ENCODE assay signal across 11 cellular contexts in the genomic region with DNA sequence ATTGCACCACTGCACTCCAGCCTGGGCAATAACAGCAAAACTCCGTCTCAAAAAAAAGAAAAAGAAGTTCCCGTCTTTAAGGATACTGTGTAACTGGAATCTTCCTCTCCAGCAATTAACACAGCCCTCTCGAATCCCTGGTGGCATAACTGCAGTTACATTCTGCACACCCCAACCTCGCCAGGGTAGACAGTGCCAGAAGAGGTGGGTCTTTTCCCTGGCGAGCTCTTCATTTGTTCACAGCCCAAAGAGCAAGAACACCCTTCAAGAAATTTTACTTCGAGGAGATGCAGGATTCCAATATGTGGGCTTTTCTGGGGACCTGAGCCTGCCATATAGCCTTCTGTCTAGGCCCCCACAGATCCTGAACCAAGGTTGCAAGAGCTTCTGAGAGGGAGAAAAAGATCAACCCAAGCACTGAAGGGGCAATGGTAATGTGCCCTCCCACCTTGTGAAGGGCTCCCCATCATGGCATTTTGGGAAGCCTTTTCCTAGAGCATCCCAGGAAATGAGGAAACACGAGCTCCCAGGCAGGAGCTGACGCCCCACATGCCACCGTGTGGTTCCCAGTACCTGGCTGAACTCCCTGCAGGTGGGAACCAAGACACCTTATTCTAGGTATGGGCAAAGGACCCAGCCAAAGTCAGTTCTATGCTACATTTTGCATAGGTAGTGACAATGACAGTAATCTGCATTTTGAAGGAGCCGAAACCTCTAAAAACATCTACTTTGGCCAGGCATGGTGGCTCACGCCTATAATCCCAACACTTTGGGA. TPM values are rescaled to one million over a fixed set of nuclear protein-coding genes. Genes with fewer than 3 reads are reported as not detected.
DNase-seq lines count a peak whose midpoint lies in the region; ATAC-seq and TF ChIP-seq lines count a peak whose summit lies in the region.
"Had no signal": no experiment of that assay in that cellular context is flagged by ENCODE, and none has a peak within 500 bp of the region (broad histone marks: within the 10 kb centered on the region; RNA-seq: fewer than 3 reads in every experiment).

No MANE protein-coding gene starts in this region.

- CTCF ChIA-PET in naive thymus-derived CD4-positive, alpha-beta T cell (lab: Charles Lee): interaction anchor here (0.7 to 4.1 kb wide), 5 partner anchors 10 to 47 kb away, joined by 3 to 24 read pairs (median 3); a partner anchor contains a TSS

- intact Hi-C loops in left ventricle myocardium inferior (cut with micrococcal nuclease): no loop called here
- intact Hi-C loops in right cardiac atrium (cut with DNase I): no loop called here
- intact Hi-C loops in naive thymus-derived CD4-positive, alpha-beta T cell (cut with micrococcal nuclease): loop anchor here in 1 of 2 donors (1.0 to 2.0 kb wide), 2 partner anchors 67 to 350 kb away; no protein-coding TSS in a partner anchor
- intact Hi-C loops in vagina (cut with DNase I): loop anchor here (10.0 kb wide), 1 partner anchor 82 kb away; a partner anchor contains a TSS

- H3K27ac ChIP-seq in left ventricle myocardium inferior (replicated peaks) (peak overlapping the region; percentile 99), right cardiac atrium (ENCODE audit: low read length) (no peak overlapping the region), vagina (peak overlapping the region; percentile 50)
- no peak overlapping the region for H3K27ac ChIP-seq in naive thymus-derived CD4-positive, alpha-beta T cell (ENCODE audit: low read depth, low read length)

- 71% methylated on average over 11 of the region's 11 CpGs for WGBS in right cardiac atrium

- peaks cover 7% of the 10 kb centered on the region for H3K36me3 Mint-ChIP-seq in activated naive CD8-positive, alpha-beta T cell treated with anti-CD3 and anti-CD28 coated beads for 36 hours
- peaks cover 0 to 16% (median 0%) of the 10 kb centered on the region in 5 donors for H3K36me3 Mint-ChIP-seq in naive thymus-derived CD4-positive, alpha-beta T cell

- H3K27me3 ChIP-seq in left ventricle myocardium inferior (ENCODE audit: low read depth) (no peaks in the 10 kb centered on the region), right cardiac atrium (ENCODE audit: control insufficient read depth, insufficient read depth) (no peaks in the 10 kb centered on the region), vagina (no peaks in the 10 kb centered on the region)
- no peaks in the 10 kb centered on the region for H3K27me3 ChIP-seq in naive thymus-derived CD4-positive, alpha-beta T cell (ENCODE audit: control insufficient read depth in 2 of 2, insufficient read depth in 2 of 2, low read length in 2 of 2)

- H3K4me3 ChIP-seq in left ventricle myocardium inferior: no peak overlapping the region
- no peak overlapping the region for H3K4me3 ChIP-seq in right cardiac atrium (ENCODE audit: low read length)
- peak overlapping the region; percentile 38 for H3K4me3 ChIP-seq in naive thymus-derived CD4-positive, alpha-beta T cell (ENCODE audit: low read length)
- no peak overlapping the region for H3K4me3 ChIP-seq in vagina

- no peaks in the 10 kb centered on the region for H3K9me3 Mint-ChIP-seq in activated naive CD8-positive, alpha-beta T cell treated with anti-CD3 and anti-CD28 coated beads for 36 hours
- no peaks in the 10 kb centered on the region for H3K9me3 Mint-ChIP-seq in naive thymus-derived CD4-positive, alpha-beta T cell

- no peak for ATAC-seq in right cardiac atrium
- no peak for ATAC-seq in naive thymus-derived CD4-positive, alpha-beta T cell

- POLR2A ChIA-PET in naive thymus-derived CD4-positive, alpha-beta T cell (lab: Charles Lee): interaction anchor here (1.0 to 12.9 kb wide), 5 partner anchors 9 to 66 kb away, joined by 3 to 164 read pairs (median 4); a partner anchor contains a TSS

- TF ChIP-seq CTCF in left ventricle myocardium inferior (IDR thresholded peaks at IDR 0.05; ENCODE audit: borderline replicate concordance) (no peak), vagina (IDR thresholded peaks at IDR 0.05) (no peak)

- H3K4me1 Mint-ChIP-seq in activated naive CD8-positive, alpha-beta T cell treated with anti-CD3 and anti-CD28 coated beads for 36 hours: peaks cover 65% of the 10 kb centered on the region
- peaks cover 64 to 92% (median 78%) of the 10 kb centered on the region in 7 donors for H3K4me1 Mint-ChIP-seq in naive thymus-derived CD4-positive, alpha-beta T cell

- H3K4me3 Mint-ChIP-seq in activated naive CD8-positive, alpha-beta T cell treated with anti-CD3 and anti-CD28 coated beads for 36 hours: no peak overlapping the region
- peak overlapping the region; percentile 77 to 89 (median 83) for H3K4me3 Mint-ChIP-seq in naive thymus-derived CD4-positive, alpha-beta T cell

- DNase-seq in left ventricle myocardium inferior (no peak), right cardiac atrium (no peak), vagina (ENCODE audit: extremely low spot score in 2 of 2) (no peak), NCI-H2196 treated with DMSO at 0.1 percent for 48 hours (lab: John Stamatoyannopoulos, UW; ENCODE audit: unreplicated experiment) (no peak), NCI-H82 (lab: John Stamatoyannopoulos, UW) (no peak), AG08396 (ENCODE audit: low spot score) (no peak)
- DNase-seq in activated naive CD8-positive, alpha-beta T cell treated with anti-CD3 and anti-CD28 coated beads for 36 hours: no peak
- no peak for DNase-seq in naive thymus-derived CD4-positive, alpha-beta T cell
- DNase-seq: NCI-H524 treated with DMSO at 0.1 percent for 48 hours had no signal

- TF ChIP-seq POLR2A in vagina (IDR thresholded peaks at IDR 0.05): no peak

- peaks cover 75% of the 10 kb centered on the region for H3K4me1 ChIP-seq in left ventricle myocardium inferior
- peaks cover 25% of the 10 kb centered on the region for H3K4me1 ChIP-seq in right cardiac atrium (ENCODE audit: control insufficient read depth, insufficient read depth, low read length)
- H3K4me1 ChIP-seq in naive thymus-derived CD4-positive, alpha-beta T cell (ENCODE audit: control insufficient read depth in 2 of 2, insufficient read depth in 2 of 2, low read length in 2 of 2): peaks cover 64 to 68% of the 10 kb centered on the region in 2 donors
- H3K4me1 ChIP-seq in vagina: peaks cover 31% of the 10 kb centered on the region

- peak overlapping the region; percentile 94 for H3K27ac Mint-ChIP-seq in activated naive CD8-positive, alpha-beta T cell treated with anti-CD3 and anti-CD28 coated beads for 36 hours
- peak overlapping the region; percentile 79 to 96 (median 92) for H3K27ac Mint-ChIP-seq in naive thymus-derived CD4-positive, alpha-beta T cell

- H3K36me3 ChIP-seq in left ventricle myocardium inferior (peaks cover 29% of the 10 kb centered on the region), vagina (peaks cover 0 to 28% of the 10 kb centered on the region in 2 donors)
- H3K36me3 ChIP-seq in naive thymus-derived CD4-positive, alpha-beta T cell (ENCODE audit: control insufficient read depth in 2 of 3, insufficient read depth in 3 of 3, low read length in 3 of 3): no peaks in the 10 kb centered on the region

- no peaks in the 10 kb centered on the region for H3K27me3 Mint-ChIP-seq in activated naive CD8-positive, alpha-beta T cell treated with anti-CD3 and anti-CD28 coated beads for 36 hours
- peaks cover 0 to 4% (median 0%) of the 10 kb centered on the region in 5 donors for H3K27me3 Mint-ChIP-seq in naive thymus-derived CD4-positive, alpha-beta T cell

- H3K9me3 ChIP-seq in left ventricle myocardium inferior (replicated peaks) (no peaks in the 10 kb centered on the region), right cardiac atrium (ENCODE audit: control insufficient read depth, low read length) (no peaks in the 10 kb centered on the region), vagina (no peaks in the 10 kb centered on the region)
- no peaks in the 10 kb centered on the region for H3K9me3 ChIP-seq in naive thymus-derived CD4-positive, alpha-beta T cell (ENCODE audit: control insufficient read depth in 2 of 3, low read length in 3 of 3)

RNA-seq across cellular contexts. Expression of a gene that starts 26.9 kb away (rescaled TPM):
- 18.6 TPM for total RNA-seq in left ventricle myocardium inferior
- total RNA-seq in right cardiac atrium: 10 to 100 TPM; 23.6 to 25.6 (median 24.8) TPM
- polyA plus RNA-seq in right cardiac atrium: 18.2 TPM
- total RNA-seq in activated naive CD8-positive, alpha-beta T cell treated with anti-CD3 and anti-CD28 coated beads for 36 hours: 1 to 10 TPM; 5.6 to 6.9 TPM
- 10 to 100 TPM in 2 of 5 experiments, 1 to 10 TPM in 3; 6.2 to 19.8 (median 7.9) TPM for total RNA-seq in naive thymus-derived CD4-positive, alpha-beta T cell
- 1 to 10 TPM; 3.5 to 4.1 TPM for polyA plus RNA-seq in naive thymus-derived CD4-positive, alpha-beta T cell
- 43.2 TPM for total RNA-seq in vagina

RNA-seq across cellular contexts. Expression of a gene that starts 29.4 kb away (rescaled TPM):
- total RNA-seq in left ventricle myocardium inferior: 7.8 TPM
- 10 to 100 TPM in 3 of 4 donors, 1 to 10 TPM in 1; 8.9 to 19.0 (median 13.3) TPM for total RNA-seq in right cardiac atrium
- polyA plus RNA-seq in right cardiac atrium: 17.7 TPM
- total RNA-seq in activated naive CD8-positive, alpha-beta T cell treated with anti-CD3 and anti-CD28 coated beads for 36 hours: 100 to 1,000 TPM in 1 of 2 experiments, 10 to 100 TPM in 1; 93.0 to 103 TPM
- total RNA-seq in naive thymus-derived CD4-positive, alpha-beta T cell: 100 to 1,000 TPM in 1 of 5 experiments, 10 to 100 TPM in 4; 24.1 to 160 (median 42.9) TPM
- polyA plus RNA-seq in naive thymus-derived CD4-positive, alpha-beta T cell: 100 to 1,000 TPM in 1 of 2 donors, 10 to 100 TPM in 1; 56.4 to 110 TPM
- 52.3 TPM for total RNA-seq in vagina

RNA-seq across cellular contexts. Expression of a gene that starts 43.2 kb away (rescaled TPM):
- total RNA-seq in left ventricle myocardium inferior (1.0 TPM), right cardiac atrium (1 to 10 TPM in 3 of 4 donors, under 1 TPM in 1; 0.82 to 2.6 (median 1.9) TPM), vagina (not detected)
- polyA plus RNA-seq in right cardiac atrium: 0.14 TPM
- total RNA-seq in activated naive CD8-positive, alpha-beta T cell treated with anti-CD3 and anti-CD28 coated beads for 36 hours: 1 to 10 TPM; 2.8 to 5.9 TPM
- 10 to 100 TPM in 1 of 5 experiments, 1 to 10 TPM in 4; 1.3 to 23.3 (median 5.2) TPM for total RNA-seq in naive thymus-derived CD4-positive, alpha-beta T cell
- polyA plus RNA-seq in naive thymus-derived CD4-positive, alpha-beta T cell: under 1 TPM; 0.36 to 0.41 TPM

RNA-seq across cellular contexts. Expression of a gene that starts 56.3 kb away (rescaled TPM):
- total RNA-seq in left ventricle myocardium inferior (not detected), right cardiac atrium (under 1 TPM in 1 of 4 donors, not detected in 3; 0.47 TPM), vagina (not detected)
- polyA plus RNA-seq in right cardiac atrium: not detected
- total RNA-seq in activated naive CD8-positive, alpha-beta T cell treated with anti-CD3 and anti-CD28 coated beads for 36 hours: not detected
- total RNA-seq in naive thymus-derived CD4-positive, alpha-beta T cell: 1 to 10 TPM in 1 of 5 experiments, under 1 TPM in 2, not detected in 2; 0.58 to 1.8 (median 0.81) TPM
- polyA plus RNA-seq in naive thymus-derived CD4-positive, alpha-beta T cell: not detected
- total RNA-seq: fibroblast of lung, LHCN-M2 had no signal
- polyA plus RNA-seq: fibroblast of lung had no signal

Comparison
In these comparisons a context has a peak if more than half of its experiments do, and no peak if none do; other contexts are left out.
1. H3K27ac ChIP-seq: peak in left ventricle myocardium inferior (single experiment) and vagina (single experiment); none in right cardiac atrium (single experiment) and naive thymus-derived CD4-positive, alpha-beta T cell (single experiment).